30 cellular contexts compared by ENCODE assay signal in genomic region chr11:93547028-93547427, GRCh38.
"Had no signal": no experiment of that assay in that cellular context is flagged by ENCODE, and none has a peak within 500 bp of the region (broad histone marks: within the 10 kb centered on the region; RNA-seq: fewer than 3 reads in every experiment).

No MANE protein-coding gene starts in this region.

- H3K4me2 ChIP-seq: neural progenitor cell had no signal

- H3K4me3 Mint-ChIP-seq: natural killer cell; neural progenitor cell; stimulated activated memory B cell treated with anti-CD40 and anti-IgM and Interleukin-4, amounts not matched to agents 10 μg/mL and 1 μg/mL and 100 μg/mL, for 72 hours; stimulated activated naive CD8-positive, alpha-beta T cell treated with anti-CD3 and anti-CD28 coated beads, Interleukin-15, amount 100 ng/mL, for 72 hours; type B pancreatic cell had no signal

- H3K9ac ChIP-seq: neural progenitor cell, parathyroid adenoma had no signal

- H3K4me3 ChIP-seq: neural progenitor cell, ovary, psoas muscle, right lobe of liver, sigmoid colon, suprapubic skin, testis, tibial nerve, upper lobe of right lung, uterus had no signal

- H3K79me2 ChIP-seq: parathyroid adenoma had no signal

- ATAC-seq: naive thymus-derived CD4-positive, alpha-beta T cell; natural killer cell; psoas muscle; right cardiac atrium; right lobe of liver; stimulated activated memory B cell treated with anti-CD40 and anti-IgM and Interleukin-4, amounts not matched to agents 10 μg/mL and 1 μg/mL and 100 μg/mL, for 72 hours; stimulated activated naive CD8-positive, alpha-beta T cell treated with anti-CD3 and anti-CD28 coated beads, Interleukin-15, amount 100 ng/mL, for 72 hours; stimulated activated naive CD8-positive, alpha-beta T cell treated with anti-CD3 and anti-CD28 coated beads, Interleukin-15, Interleukin-2, amounts not matched to agents 100 U/mL and 50 U/mL, for 24 hours; upper lobe of right lung had no signal

- H3K9me3 ChIP-seq: ovary, psoas muscle, right lobe of liver, sigmoid colon, suprapubic skin, testis, tibial nerve, upper lobe of right lung, uterus had no signal

- H3K27ac Mint-ChIP-seq: naive thymus-derived CD4-positive, alpha-beta T cell; natural killer cell; neural progenitor cell; progenitor cell of endocrine pancreas; stimulated activated memory B cell treated with anti-CD40 and anti-IgM and Interleukin-4, amounts not matched to agents 10 μg/mL and 1 μg/mL and 100 μg/mL, for 72 hours; stimulated activated naive CD8-positive, alpha-beta T cell treated with anti-CD3 and anti-CD28 coated beads, Interleukin-15, amount 100 ng/mL, for 72 hours; type B pancreatic cell had no signal

- H3K36me3 ChIP-seq: neural progenitor cell, ovary, right lobe of liver, sigmoid colon, suprapubic skin, tibial nerve, upper lobe of right lung, uterus had no signal

- H2AFZ ChIP-seq: parathyroid adenoma had no signal

- H3K9me3 Mint-ChIP-seq: natural killer cell; nephron; neural progenitor cell; stimulated activated memory B cell treated with anti-CD40 and anti-IgM and Interleukin-4, amounts not matched to agents 10 μg/mL and 1 μg/mL and 100 μg/mL, for 72 hours; stimulated activated naive CD8-positive, alpha-beta T cell treated with anti-CD3 and anti-CD28 coated beads, Interleukin-15, amount 100 ng/mL, for 72 hours; type B pancreatic cell had no signal

- H3K36me3 Mint-ChIP-seq: naive thymus-derived CD4-positive, alpha-beta T cell; natural killer cell; neural progenitor cell; stimulated activated memory B cell treated with anti-CD40 and anti-IgM and Interleukin-4, amounts not matched to agents 10 μg/mL and 1 μg/mL and 100 μg/mL, for 72 hours; type B pancreatic cell had no signal

- H3K27ac ChIP-seq: neural progenitor cell, ovary, parathyroid adenoma, psoas muscle, right lobe of liver, sigmoid colon, suprapubic skin, testis, tibial nerve, upper lobe of right lung, uterus had no signal

- H3K4me1 ChIP-seq: uterus had no signal

- DNase-seq: naive thymus-derived CD4-positive, alpha-beta T cell; natural killer cell; occipital lobe; ovary; posterior cingulate gyrus; psoas muscle; right cardiac atrium; right lobe of liver; sigmoid colon; small intestine; stimulated activated CD4-positive, alpha-beta T cell treated with anti-CD3 and anti-CD28 coated beads, Interleukin-15, amount 100 ng/mL, for 24 hours; stimulated activated CD4-positive, alpha-beta T cell treated with anti-CD3 and anti-CD28 coated beads, Interleukin-2, amount 100 ng/mL, for 24 hours; stimulated activated CD4-positive, alpha-beta T cell treated with anti-CD3 and anti-CD28 coated beads, Interleukin-2, amount 100 ng/mL, for 48 hours; stimulated activated CD4-positive, alpha-beta T cell treated with anti-CD3 and anti-CD28 coated beads, Interleukin-4, amount 100 ng/mL, for 24 hours; stimulated activated CD8-positive, alpha-beta memory T cell treated with anti-CD3 and anti-CD28 coated beads, Interleukin-4, amount 100 ng/mL, for 48 hours; stimulated activated naive CD4-positive, alpha-beta T cell; stimulated activated naive CD8-positive, alpha-beta T cell treated with anti-CD3 and anti-CD28 coated beads, Interleukin-15, amount 100 ng/mL, for 72 hours; stimulated activated naive CD8-positive, alpha-beta T cell treated with anti-CD3 and anti-CD28 coated beads, Interleukin-15, Interleukin-2, amounts not matched to agents 100 U/mL and 50 U/mL, for 24 hours; substantia nigra; testis; upper lobe of right lung; uterus had no signal

- H3K27me3 ChIP-seq: ovary, right lobe of liver, sigmoid colon, suprapubic skin, testis, tibial nerve, upper lobe of right lung, uterus had no signal
